In the genomic region with DNA sequence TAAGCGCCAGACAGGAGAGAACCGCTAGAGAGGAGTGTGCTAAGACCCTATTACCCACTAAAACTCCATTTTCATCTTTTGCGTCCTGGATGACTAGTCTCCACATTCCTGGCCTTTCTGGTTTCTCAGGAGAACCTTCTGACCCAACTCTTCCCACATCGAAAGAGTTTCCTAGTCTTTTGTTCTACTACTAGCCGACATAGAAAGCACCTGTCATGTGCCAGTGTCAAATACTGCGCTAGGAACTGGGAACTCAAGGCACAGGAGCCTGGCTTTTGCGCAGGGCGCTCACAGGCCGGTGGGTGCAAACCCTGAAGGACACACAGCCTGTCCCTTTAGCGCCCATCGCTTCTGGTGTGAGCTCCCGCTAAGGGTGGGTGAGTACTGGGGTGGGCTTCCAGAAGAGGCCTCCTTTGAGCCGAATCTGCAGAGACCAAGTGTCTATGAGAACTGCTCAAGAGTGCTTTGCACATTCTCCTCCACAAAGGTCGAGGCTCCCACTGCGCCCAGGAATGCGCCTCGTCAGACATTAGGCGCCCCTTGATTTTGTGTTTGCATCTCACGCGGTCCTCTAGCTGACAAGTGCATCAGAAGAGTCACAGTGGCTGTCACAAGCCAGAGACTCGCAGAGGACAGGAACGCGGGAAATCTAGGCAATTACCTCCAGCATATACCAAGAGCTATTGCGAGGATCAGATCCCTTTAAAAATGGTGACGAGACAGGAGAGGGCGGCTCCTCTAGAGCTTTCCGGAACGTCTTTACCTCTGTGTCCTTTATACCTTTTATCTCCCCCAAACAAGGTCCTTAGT, we compare ENCODE assay signal across 8 cellular contexts. TPM values are rescaled to one million over a fixed set of nuclear protein-coding genes. Genes with fewer than 3 reads are reported as not detected.
DNase-seq lines count a peak whose midpoint lies in the region; ATAC-seq and TF ChIP-seq lines count a peak whose summit lies in the region.

No MANE protein-coding gene starts in this region.

- intact Hi-C loops in Caco-2 (cut with micrococcal nuclease; ENCODE audit: unreplicated experiment): loop anchor here (5.0 kb wide), 1 partner anchor 402 kb away; a partner anchor contains a TSS

- TF ChIP-seq CTCF in Caco-2 (IDR thresholded peaks at IDR 0.05; ENCODE audit: insufficient read depth in 1 of 2, low read depth in 1 of 2, low read length in 1 of 2, severe bottlenecking in 1 of 2, unreplicated experiment in 1 of 2): no peak
- TF ChIP-seq CTCF in WERI-Rb-1 (IDR thresholded peaks at IDR 0.05; ENCODE audit: low read depth, low read length): no peak
- TF ChIP-seq CTCF in glutamatergic neuron (IDR thresholded peaks at IDR 0.05; ENCODE audit: partially characterized antibody, unreplicated experiment): no peak
- TF ChIP-seq CTCF in smooth muscle cell (IDR thresholded peaks at IDR 0.05; ENCODE audit: borderline replicate concordance, insufficient read depth, poor library complexity, severe bottlenecking): no peak

- H3K27me3 ChIP-seq in Caco-2 (replicated peaks; ENCODE audit: control insufficient read depth, insufficient read depth, low read length) (no peaks in the 10 kb centered on the region), WERI-Rb-1 (ENCODE audit: insufficient read depth, low read depth, severe bottlenecking) (no peaks in the 10 kb centered on the region), smooth muscle cell (ENCODE audit: low read depth) (peaks cover 6% of the 10 kb centered on the region)

- H3K27ac Mint-ChIP-seq in Caco-2 (ENCODE audit: unreplicated experiment) (peak overlapping the region; percentile 80), glutamatergic neuron (ENCODE audit: unreplicated experiment) (peak overlapping the region; percentile 87)

- peak overlapping the region; percentile 64 for H2AFZ ChIP-seq in smooth muscle cell (ENCODE audit: low read depth)

- H3K4me1 Mint-ChIP-seq in Caco-2 (ENCODE audit: low read depth, unreplicated experiment) (peaks cover 30% of the 10 kb centered on the region), glutamatergic neuron (ENCODE audit: low read depth, unreplicated experiment) (peaks cover 17% of the 10 kb centered on the region)

- no peak for DNase-seq in Caco-2
- peak; percentile 20 to 27 for DNase-seq in Kasumi-1 (lab: John Stamatoyannopoulos, UW)
- no peak for DNase-seq in WERI-Rb-1
- DNase-seq in glutamatergic neuron: no peak
- DNase-seq in smooth muscle cell (lab: John Stamatoyannopoulos, UW; ENCODE audit: unreplicated experiment): no peak
- DNase-seq in hepatic stellate cell (ENCODE audit: low spot score): no peak
- no peak for DNase-seq in T-helper 9 cell

- peaks cover 11% of the 10 kb centered on the region for H3F3A ChIP-seq in smooth muscle cell (ENCODE audit: low read depth)

- POLR2A ChIA-PET in Caco-2 (lab: Charles Lee): interaction anchor here (0.6 kb wide), 3 partner anchors 44 to 403 kb away, joined by 3 to 4 read pairs (median 3); no protein-coding TSS in a partner anchor

- H3K36me3 ChIP-seq in Caco-2 (ENCODE audit: control insufficient read depth, insufficient read depth, low read length): no peaks in the 10 kb centered on the region; the same call in 1 of the 2 replicates
- peaks cover 25% of the 10 kb centered on the region for H3K36me3 ChIP-seq in WERI-Rb-1
- no peaks in the 10 kb centered on the region for H3K36me3 ChIP-seq in smooth muscle cell (ENCODE audit: low read depth)

- H3K27ac ChIP-seq in WERI-Rb-1 (peak overlapping the region; percentile 87; the same call in 1 of the 2 replicates), smooth muscle cell (ENCODE audit: low read depth) (no peak overlapping the region)

- H3K27me3 Mint-ChIP-seq in Caco-2 (ENCODE audit: insufficient read depth, unreplicated experiment) (peaks cover 2% of the 10 kb centered on the region), glutamatergic neuron (ENCODE audit: unreplicated experiment) (peaks cover 24% of the 10 kb centered on the region)

- H3K4me3 ChIP-seq in Caco-2 (ENCODE audit: low read depth, low read length): peak overlapping the region; percentile 90
- peak overlapping the region; percentile 92 for H3K4me3 ChIP-seq in WERI-Rb-1 (ENCODE audit: low read depth, low read length)
- peak overlapping the region; percentile 72 for H3K4me3 ChIP-seq in smooth muscle cell

- H3K9ac ChIP-seq in smooth muscle cell (ENCODE audit: low read depth): no peak overlapping the region

- H3K36me3 Mint-ChIP-seq in Caco-2 (ENCODE audit: insufficient read depth, unreplicated experiment) (peaks cover 56% of the 10 kb centered on the region), glutamatergic neuron (ENCODE audit: unreplicated experiment) (peaks cover 10% of the 10 kb centered on the region)

- H4K20me1 ChIP-seq in smooth muscle cell (ENCODE audit: low read depth): peaks cover 18% of the 10 kb centered on the region

- peak overlapping the region; percentile 98 for H3K4me2 ChIP-seq in smooth muscle cell

- peak overlapping the region; percentile 79 for H3K4me3 Mint-ChIP-seq in Caco-2 (ENCODE audit: unreplicated experiment)
- peak overlapping the region; percentile 100 for H3K4me3 Mint-ChIP-seq in glutamatergic neuron (ENCODE audit: unreplicated experiment)

- H3K79me2 ChIP-seq in smooth muscle cell (ENCODE audit: low read depth): peaks cover 46% of the 10 kb centered on the region

- H3K4me1 ChIP-seq in Caco-2 (peaks cover 29% of the 10 kb centered on the region), smooth muscle cell (ENCODE audit: low read depth) (peaks cover 33% of the 10 kb centered on the region)

- H3K9me3 Mint-ChIP-seq in Caco-2 (ENCODE audit: unreplicated experiment) (no peaks in the 10 kb centered on the region), glutamatergic neuron (ENCODE audit: unreplicated experiment) (peaks cover 27% of the 10 kb centered on the region)

- no peaks in the 10 kb centered on the region for H3K9me3 ChIP-seq in Caco-2
- no peaks in the 10 kb centered on the region for H3K9me3 ChIP-seq in WERI-Rb-1 (ENCODE audit: severe bottlenecking)
- no peaks in the 10 kb centered on the region for H3K9me3 ChIP-seq in smooth muscle cell (replicated peaks; ENCODE audit: low read depth)

- CTCF ChIA-PET in Caco-2 (lab: Charles Lee): no interaction called here

- no peak for ATAC-seq in GM18502 (IDR thresholded peaks at IDR 0.05; ENCODE audit: poor library complexity, unreplicated experiment)

- no TSS peak for BruUV-seq in Caco-2 (replicated peaks; lab: Mats Ljungman, UMichigan)

- 11% methylated on average over 28 of the region's 28 CpGs for WGBS in smooth muscle cell (ENCODE audit: low lambda C conversion rate)

RNA-seq across cellular contexts. Expression of a gene that starts 2.0 kb away (rescaled TPM):
- total RNA-seq in Caco-2 (2022): 427 and 465 TPM in 2 replicates
- 121 TPM for total RNA-seq in glutamatergic neuron (ENCODE audit: unreplicated experiment)
- total RNA-seq in smooth muscle cell: 265 and 312 TPM in 2 replicates
- polyA plus RNA-seq in smooth muscle cell: 346 and 358 TPM in 2 replicates

RNA-seq across cellular contexts. Expression of a gene that starts 2.4 kb away (rescaled TPM):
- 91.3 and 95.1 TPM in 2 replicates for total RNA-seq in Caco-2 (2022)
- 70.1 TPM for total RNA-seq in glutamatergic neuron (ENCODE audit: unreplicated experiment)
- 4.7 and 11.6 TPM in 2 replicates for total RNA-seq in smooth muscle cell
- polyA plus RNA-seq in smooth muscle cell: 6.1 and 11.2 TPM in 2 replicates

RNA-seq across cellular contexts. Expression of a gene that starts 20.4 kb away (rescaled TPM):
- total RNA-seq in Caco-2 (2022) (16.6 and 18.3 TPM in 2 replicates), glutamatergic neuron (ENCODE audit: unreplicated experiment) (3.2 TPM), smooth muscle cell (0.54 and 1.3 TPM in 2 replicates)
- polyA plus RNA-seq in smooth muscle cell: 15.1 and 18.1 TPM in 2 replicates

RNA-seq across cellular contexts. Expression of a gene that starts 45.4 kb away (rescaled TPM):
- total RNA-seq in Caco-2 (2022) (69.7 and 72.5 TPM in 2 replicates), glutamatergic neuron (ENCODE audit: unreplicated experiment) (59.8 TPM), smooth muscle cell (11.2 and 12.4 TPM in 2 replicates)
- 4.6 and 8.1 TPM in 2 replicates for polyA plus RNA-seq in smooth muscle cell

RNA-seq across cellular contexts. Expression of a gene that starts 48.8 kb away (rescaled TPM):
- total RNA-seq in Caco-2 (2022) (39.6 and 42.3 TPM in 2 replicates), glutamatergic neuron (ENCODE audit: unreplicated experiment) (66.4 TPM), smooth muscle cell (31.9 and 46.5 TPM in 2 replicates)
- 11.1 and 13.7 TPM in 2 replicates for polyA plus RNA-seq in smooth muscle cell

Comparison
In these comparisons a context has a peak if more than half of its experiments do, and no peak if none do; other contexts are left out.
1. DNase-seq: peak in Kasumi-1 (2 of 2); none in Caco-2 (0 of 2), WERI-Rb-1 (single experiment), glutamatergic neuron (single experiment), smooth muscle cell (single experiment), hepatic stellate cell (single experiment) and T-helper 9 cell (single experiment).
2. Peak in every context shown above with its lines, with median percentiles within 50 percentile points of each other: H3K4me3 ChIP-seq.